In the genomic region with DNA sequence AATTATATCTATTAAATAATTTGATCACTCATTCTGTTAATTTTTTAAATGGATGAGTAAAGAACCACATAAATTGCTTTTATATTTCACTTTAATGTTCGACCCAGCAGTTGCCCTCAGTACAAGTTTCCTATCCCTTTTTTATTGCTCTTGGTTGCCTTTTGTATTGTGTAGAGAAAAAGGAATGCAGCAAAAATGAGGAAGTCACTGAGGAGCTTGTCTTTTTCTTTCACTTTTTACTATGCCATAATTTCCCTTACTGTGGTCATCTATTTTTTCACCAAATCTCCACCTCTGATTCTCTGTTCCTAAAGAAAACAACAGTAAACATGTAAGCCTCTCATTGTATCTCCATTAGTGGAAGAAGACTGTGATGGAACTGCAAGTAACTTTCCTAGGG, we compare ENCODE assay signal across 17 cellular contexts.
DNase-seq lines count a peak whose midpoint lies in the region; ATAC-seq and TF ChIP-seq lines count a peak whose summit lies in the region.
"Had no signal": no experiment of that assay in that cellular context is flagged by ENCODE, and none has a peak within 500 bp of the region (broad histone marks: within the 10 kb centered on the region; RNA-seq: fewer than 3 reads in every experiment).

No MANE protein-coding gene starts in this region.

- H3K4me3 ChIP-seq in HL-60 (replicated peaks; ENCODE audit: insufficient read depth, low read length): no peak overlapping the region
- H3K4me3 ChIP-seq: right atrium auricular region, tibial nerve had no signal

- peak; percentile 7 for DNase-seq in EH (ENCODE audit: low read depth)
- DNase-seq in HL-60 (ENCODE audit: low read depth in 1 of 2, low spot score in 1 of 2): no peak
- peak; percentile 52 for DNase-seq in SKM-1 (lab: John Stamatoyannopoulos, UW; ENCODE audit: unreplicated experiment)
- DNase-seq in medulla oblongata (ENCODE audit: extremely low spot score): peak; percentile 26
- DNase-seq in superior temporal gyrus (ENCODE audit: extremely low spot score): no peak
- no peak for DNase-seq in RWPE1 (ENCODE audit: low spot score)
- DNase-seq: amniotic stem cell, immature natural killer cell, mammary epithelial cell, NCI-H1694 treated with DMSO at 0.1 percent for 48 hours, NCI-H748 treated with DMSO at 0.1 percent for 48 hours had no signal

- CTCF ChIA-PET in RWPE1 (lab: Yijun Ruan, JAX): no interaction called here

- no peaks in the 10 kb centered on the region for H3K27me3 ChIP-seq in HL-60 (ENCODE audit: insufficient read depth, poor library complexity, severe bottlenecking)
- H3K27me3 ChIP-seq: right atrium auricular region, tibial nerve had no signal

- POLR2A ChIA-PET in RWPE1 (lab: Yijun Ruan, JAX; ENCODE audit: low non-redundant PET): no interaction called here

- no peak for ATAC-seq in GM18517 (IDR thresholded peaks at IDR 0.05; ENCODE audit: unreplicated experiment)
- no peak for ATAC-seq in GM18909 (IDR thresholded peaks at IDR 0.05; ENCODE audit: poor library complexity, unreplicated experiment)
- ATAC-seq: Right ventricle myocardium inferior had no signal

- TF ChIP-seq CTCF in HL-60 (IDR thresholded peaks at IDR 0.05; ENCODE audit: insufficient read depth, low read length) (no peak), RWPE1 (conservative IDR thresholded peaks at IDR 0.05; ENCODE audit: low read depth) (no peak)

- H3K27ac ChIP-seq in HL-60 (replicated peaks): peak overlapping the region; percentile 8
- H3K27ac ChIP-seq in RWPE1: no peak overlapping the region
- H3K27ac ChIP-seq: KMS-11, right atrium auricular region, tibial nerve had no signal

Comparison
In these comparisons a context has a peak if more than half of its experiments do, and no peak if none do; other contexts are left out.
1. DNase-seq: peak in EH (single experiment), SKM-1 (single experiment) and medulla oblongata (single experiment); none in HL-60 (0 of 2), superior temporal gyrus (single experiment) and RWPE1 (single experiment).